ENCODE assay signal across 1 cellular context in genomic region chr5:79846198-79846521, GRCh38.
TF ChIP-seq lines count a peak whose summit lies in the region.

No MANE protein-coding gene starts in this region.

TF ChIP-seq in IMR-90, 13 proteins besides CTCF, POLR2A, EP300 and RAD21 (continued from another document):
- TF ChIP-seq, protein P1, sequence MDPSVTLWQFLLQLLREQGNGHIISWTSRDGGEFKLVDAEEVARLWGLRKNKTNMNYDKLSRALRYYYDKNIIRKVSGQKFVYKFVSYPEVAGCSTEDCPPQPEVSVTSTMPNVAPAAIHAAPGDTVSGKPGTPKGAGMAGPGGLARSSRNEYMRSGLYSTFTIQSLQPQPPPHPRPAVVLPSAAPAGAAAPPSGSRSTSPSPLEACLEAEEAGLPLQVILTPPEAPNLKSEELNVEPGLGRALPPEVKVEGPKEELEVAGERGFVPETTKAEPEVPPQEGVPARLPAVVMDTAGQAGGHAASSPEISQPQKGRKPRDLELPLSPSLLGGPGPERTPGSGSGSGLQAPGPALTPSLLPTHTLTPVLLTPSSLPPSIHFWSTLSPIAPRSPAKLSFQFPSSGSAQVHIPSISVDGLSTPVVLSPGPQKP (IDR thresholded peaks at IDR 0.05; ENCODE audit: borderline replicate concordance, low read depth, low read length): no peak
